ENCODE assay signal across 13 cellular contexts in genomic region chr4:158540125-158540907, GRCh38. TPM values are rescaled to one million over a fixed set of nuclear protein-coding genes. Genes with fewer than 3 reads are reported as not detected.
"Had no signal": no experiment of that assay in that cellular context is flagged by ENCODE, and none has a peak within 500 bp of the region (broad histone marks: within the 10 kb centered on the region; RNA-seq: fewer than 3 reads in every experiment).

No MANE protein-coding gene starts in this region.

- H3K9ac ChIP-seq: neural progenitor cell had no signal

- H3K27ac Mint-ChIP-seq: activated CD4-positive, alpha-beta memory T cell treated with anti-CD3 and anti-CD28 coated beads for 36 hours; activated naive CD8-positive, alpha-beta T cell treated with anti-CD3 and anti-CD28 coated beads for 36 hours; neural progenitor cell had no signal

- H3K27me3 ChIP-seq: neural progenitor cell, pancreas, vagina had no signal

- H3K9me3 ChIP-seq: pancreas, vagina had no signal

- H3K36me3 Mint-ChIP-seq: activated CD4-positive, alpha-beta memory T cell treated with anti-CD3 and anti-CD28 coated beads for 36 hours; activated naive CD8-positive, alpha-beta T cell treated with anti-CD3 and anti-CD28 coated beads for 36 hours; neural progenitor cell had no signal

- FAIRE-seq: pancreas had no signal

- H3K4me3 ChIP-seq: neural progenitor cell, pancreas, vagina had no signal

- H3K36me3 ChIP-seq: neural progenitor cell, pancreas, vagina had no signal

- H3K27ac ChIP-seq: neural progenitor cell, pancreas, vagina had no signal

- H3K4me1 ChIP-seq: neural progenitor cell, vagina had no signal

- DNase-seq: activated CD4-positive, alpha-beta memory T cell treated with anti-CD3 and anti-CD28 coated beads for 36 hours; activated CD4-positive, alpha-beta T cell treated with anti-CD3 and anti-CD28 coated beads for 1 hour; activated gamma-delta T cell treated with Interleukin-2 at 50 U/mL for 16 hours; activated naive CD8-positive, alpha-beta T cell treated with anti-CD3 and anti-CD28 coated beads for 36 hours; activated T-cell treated with anti-CD3 and anti-CD28 coated beads, Interleukin-2, amount 50 U/mL, for 48 hours; anterior cingulate cortex; midbrain; pancreas; stimulated activated CD4-positive, alpha-beta T cell treated with anti-CD3 and anti-CD28 coated beads, Interleukin-15, amount 100 ng/mL, for 24 hours had no signal

- H2AFZ ChIP-seq: neural progenitor cell had no signal

- ATAC-seq: pancreas had no signal

- H3K9me3 Mint-ChIP-seq: activated CD4-positive, alpha-beta memory T cell treated with anti-CD3 and anti-CD28 coated beads for 36 hours; neural progenitor cell had no signal

- H3K4me3 Mint-ChIP-seq: activated CD4-positive, alpha-beta memory T cell treated with anti-CD3 and anti-CD28 coated beads for 36 hours; activated naive CD8-positive, alpha-beta T cell treated with anti-CD3 and anti-CD28 coated beads for 36 hours; neural progenitor cell had no signal

- H3K4me2 ChIP-seq: neural progenitor cell had no signal

RNA-seq across cellular contexts. Expression of gene RXFP1, which starts 18.6 kb away (rescaled TPM):
- total RNA-seq: activated CD4-positive, alpha-beta memory T cell treated with anti-CD3 and anti-CD28 coated beads for 36 hours; activated naive CD8-positive, alpha-beta T cell treated with anti-CD3 and anti-CD28 coated beads for 36 hours; kidney epithelial cell; T-helper 2 cell treated with Interferon-gamma antibody and Interleukin-4, amounts not matched to agents 100 ng/mL and 5 ng/mL, for 36 hours had no signal
